Comparison of ENCODE assay signal across 17 cellular contexts in genomic region chr5:41763537-41763936, GRCh38.
DNase-seq lines count a peak whose midpoint lies in the region; ATAC-seq lines count a peak whose summit lies in the region.
"Had no signal": no experiment of that assay in that cellular context is flagged by ENCODE, and none has a peak within 500 bp of the region (broad histone marks: within the 10 kb centered on the region; RNA-seq: fewer than 3 reads in every experiment).

No MANE protein-coding gene starts in this region.

- no peaks in the 10 kb centered on the region for H3K27me3 Mint-ChIP-seq in activated T-helper 17 cell treated with anti-CD3 and anti-CD28 coated beads, Interleukin-2, amount 50 U/mL, for 72 hours
- H3K27me3 Mint-ChIP-seq: activated CD4-positive, alpha-beta T cell treated with anti-CD3 and anti-CD28 coated beads for 36 hours had no signal

- no peaks in the 10 kb centered on the region for H3K9me3 Mint-ChIP-seq in activated T-helper 17 cell treated with anti-CD3 and anti-CD28 coated beads, Interleukin-2, amount 50 U/mL, for 72 hours

- no peak overlapping the region for H3K27ac Mint-ChIP-seq in activated T-helper 17 cell treated with anti-CD3 and anti-CD28 coated beads, Interleukin-2, amount 50 U/mL, for 72 hours

- H3K4me3 Mint-ChIP-seq in activated T-helper 17 cell treated with anti-CD3 and anti-CD28 coated beads, Interleukin-2, amount 50 U/mL, for 72 hours: no peak overlapping the region
- H3K4me3 Mint-ChIP-seq: activated CD4-positive, alpha-beta T cell treated with anti-CD3 and anti-CD28 coated beads for 36 hours had no signal

- ATAC-seq in GM18909 (IDR thresholded peaks at IDR 0.05; ENCODE audit: poor library complexity, unreplicated experiment) (peak; percentile 45), HG02885 (IDR thresholded peaks at IDR 0.05; ENCODE audit: poor library complexity, unreplicated experiment) (peak; percentile 29), GM19351 (IDR thresholded peaks at IDR 0.05; ENCODE audit: unreplicated experiment) (no peak)
- peak; percentile 23 for ATAC-seq in activated T-helper 17 cell treated with anti-CD3 and anti-CD28 coated beads, Interleukin-2, amount 50 U/mL, for 72 hours (replicated peaks)
- ATAC-seq: activated CD4-positive, alpha-beta T cell treated with anti-CD3 and anti-CD28 coated beads for 36 hours had no signal

- DNase-seq in putamen (ENCODE audit: low spot score): peak; percentile 19
- no peak for DNase-seq in stimulated activated naive CD4-positive, alpha-beta T cell treated with Interleukin-2 at 50 U/mL for 16 hours (lab: John Stamatoyannopoulos, UW)
- DNase-seq in iPS-NIHi11 (ENCODE audit: low spot score): no peak
- no peak for DNase-seq in NCI-H1048 (lab: John Stamatoyannopoulos, UW)
- DNase-seq: activated CD4-positive, alpha-beta T cell treated with anti-CD3 and anti-CD28 coated beads for 36 hours; activated naive CD4-positive, alpha-beta T cell treated with Interleukin-2 at 50 U/mL for 16 hours; Calu3; dermis blood vessel endothelial cell; erythroblast; mesendoderm; NCI-H146; retina; SHP77 treated with DMSO at 0.1 percent for 48 hours had no signal

- H3K4me1 Mint-ChIP-seq in activated T-helper 17 cell treated with anti-CD3 and anti-CD28 coated beads, Interleukin-2, amount 50 U/mL, for 72 hours: peaks cover 4% of the 10 kb centered on the region

- H3K36me3 Mint-ChIP-seq in activated T-helper 17 cell treated with anti-CD3 and anti-CD28 coated beads, Interleukin-2, amount 50 U/mL, for 72 hours (ENCODE audit: low read depth): peaks cover 99% of the 10 kb centered on the region
